In the genomic region with DNA sequence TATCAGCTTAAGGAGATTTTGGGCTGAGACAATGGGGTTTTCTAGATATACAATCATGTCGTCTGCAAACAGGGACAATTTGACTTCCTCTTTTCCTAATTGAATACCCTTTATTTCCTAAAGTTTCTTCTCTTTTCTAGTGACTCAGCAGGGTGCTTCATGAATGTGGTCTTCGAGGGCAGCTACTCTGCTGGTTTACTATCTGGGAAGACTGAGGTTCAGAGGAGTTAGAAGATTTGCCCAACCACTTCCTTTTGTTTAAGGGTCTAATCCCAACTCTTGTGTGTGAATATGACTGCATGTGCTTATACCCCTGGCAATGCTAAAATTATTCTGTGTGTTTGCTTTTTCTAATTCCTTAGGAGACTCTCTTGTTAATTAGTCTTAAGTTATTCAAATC, we compare ENCODE assay signal across 26 cellular contexts. TPM values are rescaled to one million over a fixed set of nuclear protein-coding genes. Genes with fewer than 3 reads are reported as not detected.
"Had no signal": no experiment of that assay in that cellular context is flagged by ENCODE, and none has a peak within 500 bp of the region (broad histone marks: within the 10 kb centered on the region; RNA-seq: fewer than 3 reads in every experiment).

No MANE protein-coding gene starts in this region.

- H3K4me1 ChIP-seq: adrenal gland, breast epithelium, esophagus muscularis mucosa, sigmoid colon, thyroid gland, upper lobe of right lung had no signal

- H3K4me3 ChIP-seq: adrenal gland, breast epithelium, coronary artery, esophagus muscularis mucosa, hepatocyte, sigmoid colon, thyroid gland, upper lobe of right lung had no signal

- H3K27ac ChIP-seq: adrenal gland, breast epithelium, coronary artery, esophagus muscularis mucosa, hepatocyte, sigmoid colon, thyroid gland, upper lobe of right lung had no signal

- H3K27me3 ChIP-seq: adrenal gland, breast epithelium, esophagus muscularis mucosa, hepatocyte, sigmoid colon, thyroid gland, upper lobe of right lung had no signal

- H3K36me3 ChIP-seq: adrenal gland, breast epithelium had no signal

- H3K4me1 Mint-ChIP-seq: immature natural killer cell, mesothelial cell of epicardium had no signal

- H3K27ac Mint-ChIP-seq: activated CD4-positive, alpha-beta memory T cell treated with anti-CD3 and anti-CD28 coated beads for 36 hours; activated naive CD4-positive, alpha-beta T cell treated with anti-CD3 and anti-CD28 coated beads, Interleukin-2, amount 50 U/mL, for 72 hours; activated T-helper 1 cell treated with anti-CD3 and anti-CD28 coated beads, Interleukin-12 subunit alpha, Interleukin-12 subunit beta, Interleukin-2, Interleukin-4 antibody, amounts not matched to agents 30 ng/mL and 10 ng/mL and 1 ng/mL, durations not matched to agents 14 hours and 24 hours and 36 hours; immature natural killer cell; mesothelial cell of epicardium; natural killer cell treated with Interleukin-12 subunit alpha and Interleukin-12 subunit beta and Interleukin-15 and Interleukin-18, amount 100 ng/mL, for 72 hours; progenitor cell of endocrine pancreas; T-helper 1 cell treated with Interleukin-12 subunit alpha and Interleukin-12 subunit beta and Interleukin-4 antibody, amounts not matched to agents 30 μg/mL and 1 μg/mL, for 36 hours had no signal

- H3K9me3 ChIP-seq: adrenal gland, breast epithelium, esophagus muscularis mucosa, sigmoid colon, thyroid gland, upper lobe of right lung had no signal

- H3K27me3 Mint-ChIP-seq: activated CD4-positive, alpha-beta memory T cell treated with anti-CD3 and anti-CD28 coated beads for 36 hours; progenitor cell of endocrine pancreas had no signal

- H3K9me3 Mint-ChIP-seq: immature natural killer cell; natural killer cell treated with Interleukin-12 subunit alpha and Interleukin-12 subunit beta and Interleukin-15 and Interleukin-18, amount 100 ng/mL, for 72 hours had no signal

- ATAC-seq: activated naive CD4-positive, alpha-beta T cell treated with anti-CD3 and anti-CD28 coated beads, Interleukin-2, amount 50 U/mL, for 72 hours; left ventricle myocardium superior; natural killer cell treated with Interleukin-12 subunit alpha and Interleukin-12 subunit beta and Interleukin-15 and Interleukin-18, amount 100 ng/mL, for 72 hours; upper lobe of right lung had no signal

- H3K4me3 Mint-ChIP-seq: activated CD4-positive, alpha-beta memory T cell treated with anti-CD3 and anti-CD28 coated beads for 36 hours; activated T-helper 1 cell treated with anti-CD3 and anti-CD28 coated beads, Interleukin-12 subunit alpha, Interleukin-12 subunit beta, Interleukin-2, Interleukin-4 antibody, amounts not matched to agents 30 ng/mL and 10 ng/mL and 1 ng/mL, durations not matched to agents 14 hours and 24 hours and 36 hours; immature natural killer cell; mesothelial cell of epicardium; natural killer cell treated with Interleukin-12 subunit alpha and Interleukin-12 subunit beta and Interleukin-15 and Interleukin-18, amount 100 ng/mL, for 72 hours; T-helper 1 cell treated with Interleukin-12 subunit alpha and Interleukin-12 subunit beta and Interleukin-4 antibody, amounts not matched to agents 30 μg/mL and 1 μg/mL, for 36 hours had no signal

- H3K36me3 Mint-ChIP-seq: activated CD4-positive, alpha-beta memory T cell treated with anti-CD3 and anti-CD28 coated beads for 36 hours; activated naive CD4-positive, alpha-beta T cell treated with anti-CD3 and anti-CD28 coated beads, Interleukin-2, amount 50 U/mL, for 72 hours; immature natural killer cell; natural killer cell treated with Interleukin-12 subunit alpha and Interleukin-12 subunit beta and Interleukin-15 and Interleukin-18, amount 100 ng/mL, for 72 hours had no signal

- DNase-seq: activated CD4-positive, alpha-beta memory T cell treated with anti-CD3 and anti-CD28 coated beads for 36 hours; activated CD4-positive, alpha-beta T cell treated with anti-CD3 and anti-CD28 coated beads for 4 hours; activated CD4-positive, CD25-positive, alpha-beta regulatory T cell; activated gamma-delta T cell; adrenal gland; glutamatergic neuron; immature natural killer cell; left ventricle myocardium superior; mammary epithelial cell; retina; sigmoid colon; stimulated activated CD4-positive, alpha-beta T cell treated with anti-CD3 and anti-CD28 coated beads, Interleukin-4, amount 100 ng/mL, for 24 hours; stimulated activated naive CD4-positive, alpha-beta T cell treated with Interleukin-2 at 50 U/mL for 16 hours; T1000; thyroid gland; upper lobe of right lung had no signal

RNA-seq across cellular contexts. Expression of a gene that starts 17.4 kb away (rescaled TPM):
- polyA plus RNA-seq: immature natural killer cell had no signal

RNA-seq across cellular contexts. Expression of a gene that starts 20.1 kb away (rescaled TPM):
- polyA plus RNA-seq: immature natural killer cell had no signal
